ENCODE assay signal across 3 cellular contexts in genomic region chr12:82524636-82525035, GRCh38.
TF ChIP-seq lines count a peak whose summit lies in the region.

No MANE protein-coding gene starts in this region.

TF ChIP-seq in A549, 52 proteins besides CTCF, POLR2A, EP300 and RAD21:
- no peak for TF ChIP-seq ZNF302 (CRISPR knock-in tag; IDR thresholded peaks at IDR 0.05)
- TF ChIP-seq FOXS1 (CRISPR knock-in tag; IDR thresholded peaks at IDR 0.05): no peak
- no peak for TF ChIP-seq MAFK (IDR thresholded peaks at IDR 0.05; ENCODE audit: partially characterized antibody)
- TF ChIP-seq BCL3 (IDR thresholded peaks at IDR 0.05): no peak
- TF ChIP-seq ZC3H11A (IDR thresholded peaks at IDR 0.05): no peak
- no peak for TF ChIP-seq EHF (CRISPR knock-in tag; IDR thresholded peaks at IDR 0.05)
- no peak for TF ChIP-seq CEBPB (IDR thresholded peaks at IDR 0.05)
- no peak for TF ChIP-seq USF2 (IDR thresholded peaks at IDR 0.05)
- no peak for TF ChIP-seq HOXB5 (CRISPR knock-in tag; IDR thresholded peaks at IDR 0.05)
- TF ChIP-seq JUN (IDR thresholded peaks at IDR 0.05): no peak
- TF ChIP-seq RCOR1 (IDR thresholded peaks at IDR 0.05; ENCODE audit: low read depth, low read length): no peak
- TF ChIP-seq MAX (IDR thresholded peaks at IDR 0.05): no peak
- no peak for TF ChIP-seq CBX8 (IDR thresholded peaks at IDR 0.05)
- no peak for TF ChIP-seq TP53 (CRISPR knock-in tag; IDR thresholded peaks at IDR 0.05)
- TF ChIP-seq CHD2 (IDR thresholded peaks at IDR 0.05; ENCODE audit: low read length, partially characterized antibody): no peak
- no peak for TF ChIP-seq KDM5A (IDR thresholded peaks at IDR 0.05)
- TF ChIP-seq NR3C1 (IDR thresholded peaks at IDR 0.05): no peak

TF ChIP-seq in GM23338, 12 proteins besides CTCF, POLR2A, EP300 and RAD21:
- no peak for TF ChIP-seq ZNF331 (CRISPR knock-in tag; IDR thresholded peaks at IDR 0.05; ENCODE audit: low read depth)
- TF ChIP-seq ETS1 (IDR thresholded peaks at IDR 0.05): no peak
- no peak for TF ChIP-seq JUNB (IDR thresholded peaks at IDR 0.05; ENCODE audit: unreplicated experiment)
- no peak for TF ChIP-seq ZNF114 (CRISPR knock-in tag; IDR thresholded peaks at IDR 0.05)
- no peak for TF ChIP-seq POLR2AphosphoS5 (IDR thresholded peaks at IDR 0.05; ENCODE audit: low read depth)
- no peak for TF ChIP-seq EZH2phosphoT487 (IDR thresholded peaks at IDR 0.05; ENCODE audit: unreplicated experiment)
- no peak for TF ChIP-seq NANOG (IDR thresholded peaks at IDR 0.05; ENCODE audit: borderline replicate concordance)

TF ChIP-seq in HEK293T, 16 proteins besides CTCF, POLR2A, EP300 and RAD21:
- TF ChIP-seq ARNT (IDR thresholded peaks at IDR 0.05) (no peak), FOXK2 (IDR thresholded peaks at IDR 0.05) (no peak), FOXM1 (IDR thresholded peaks at IDR 0.05; ENCODE audit: borderline replicate concordance) (no peak), ZNF384 (IDR thresholded peaks at IDR 0.05) (no peak), CTBP1 (IDR thresholded peaks at IDR 0.05; ENCODE audit: borderline replicate concordance) (no peak)
